In genomic region chr4:11271263-11271662, GRCh38 we compare ENCODE assay signal across 23 cellular contexts.
"Had no signal": no experiment of that assay in that cellular context is flagged by ENCODE, and none has a peak within 500 bp of the region (broad histone marks: within the 10 kb centered on the region; RNA-seq: fewer than 3 reads in every experiment).

No MANE protein-coding gene starts in this region.

- H3K9ac ChIP-seq: SK-N-SH had no signal

- DNase-seq: IMR-90, Karpas-422, KG1, MV-4-11, NCI-H1048, NCI-H1105 treated with DMSO at 0.1 percent for 48 hours, NCI-H1417 treated with DMSO at 0.1 percent for 48 hours, NCI-H146, NCI-H1694 treated with DMSO at 0.1 percent for 48 hours, NCI-H2029, NCI-H2081 treated with DMSO at 0.1 percent for 48 hours, NCI-H2171, NCI-H226, NCI-H446, NCI-H510A, NCI-H524 treated with DMSO at 0.1 percent for 48 hours, NCI-H69, NCI-H774, SHP77, SK-N-SH, SW 1271 had no signal

- H3K9me3 ChIP-seq: SK-N-SH had no signal

- ATAC-seq: HepG2 had no signal

- H3K27ac ChIP-seq: RWPE1 had no signal
